In genomic region chr2:158573739-158574138, GRCh38 we compare ENCODE assay signal across 18 cellular contexts.
DNase-seq lines count a peak whose midpoint lies in the region; ATAC-seq, FAIRE-seq and TF ChIP-seq lines count a peak whose summit lies in the region.
"Had no signal": no experiment of that assay in that cellular context is flagged by ENCODE, and none has a peak within 500 bp of the region (broad histone marks: within the 10 kb centered on the region; RNA-seq: fewer than 3 reads in every experiment).

No MANE protein-coding gene starts in this region.

- H3K4me3 ChIP-seq in A549 (no peak overlapping the region), WERI-Rb-1 (ENCODE audit: low read depth, low read length) (no peak overlapping the region), Karpas-422 (ENCODE audit: low read length) (no peak overlapping the region)
- H3K4me3 ChIP-seq: Peyer's patch had no signal

- H3K4me2 ChIP-seq in A549 (no peak overlapping the region), Karpas-422 (ENCODE audit: low read depth, low read length, poor library complexity, severe bottlenecking) (no peak overlapping the region)
- H3K4me2 ChIP-seq: SK-N-SH had no signal

- POLR2A ChIA-PET in A549 (lab: Yijun Ruan, JAX): no interaction called here

- H3K79me2 ChIP-seq in Karpas-422 (ENCODE audit: low read length): no peaks in the 10 kb centered on the region

- CTCF ChIA-PET in A549 (lab: Yijun Ruan, JAX): interaction anchor here (1.2 kb wide), 1 partner anchor 173 kb away, joined by 3 read pairs; no protein-coding TSS in a partner anchor

- no peak for TF ChIP-seq RAD21 in A549 (conservative IDR thresholded peaks at IDR 0.05 in 1 of 2, IDR thresholded peaks at IDR 0.05 in 1 of 2)

- H3K36me3 ChIP-seq in WERI-Rb-1: no peaks in the 10 kb centered on the region
- no peaks in the 10 kb centered on the region for H3K36me3 ChIP-seq in Karpas-422 (ENCODE audit: insufficient read depth, low read length)
- H3K36me3 ChIP-seq: Peyer's patch had no signal

- H3K9me3 ChIP-seq in A549: no peaks in the 10 kb centered on the region
- H3K9me3 ChIP-seq in WERI-Rb-1 (ENCODE audit: severe bottlenecking): no peaks in the 10 kb centered on the region
- H3K9me3 ChIP-seq in Karpas-422 (ENCODE audit: low read length): no peaks in the 10 kb centered on the region
- H3K9me3 ChIP-seq: Peyer's patch, SK-N-SH had no signal

- FAIRE-seq in A549 (lab: Jason Lieb, UNC) (no peak), GM12891 (lab: Jason Lieb, UNC) (no peak)
- FAIRE-seq: A204.1 had no signal

- H3K27me3 ChIP-seq in WERI-Rb-1 (ENCODE audit: insufficient read depth, low read depth, severe bottlenecking) (no peaks in the 10 kb centered on the region), Karpas-422 (ENCODE audit: low read length) (no peaks in the 10 kb centered on the region)
- H3K27me3 ChIP-seq: Peyer's patch had no signal

- WGBS in A549 (ENCODE audit: missing lambda C conversion rate): 92% methylated on average over 1 of the region's 1 CpG

- DNase-seq in A549 (ENCODE audit: low read depth in 1 of 2, low spot score in 1 of 2) (peak in 1 of 2 experiments; percentile 15), WERI-Rb-1 (no peak), islet precursor cell (peak; percentile 57), NCI-H82 treated with DMSO at 0.1 percent for 48 hours (lab: John Stamatoyannopoulos, UW; ENCODE audit: unreplicated experiment) (no peak), Karpas-422 (no peak), NCI-H2081 (lab: John Stamatoyannopoulos, UW) (no peak), GM12891 (ENCODE audit: insufficient read length, low spot score) (no peak)
- DNase-seq: COR-L47, DMS79, GDM1, NCI-H1436 treated with DMSO at 0.1 percent for 48 hours, NCI-H345, Peyer's patch, Right ventricle myocardium superior, SK-N-SH had no signal

- TF ChIP-seq CTCF in A549 (IDR thresholded peaks at IDR 0.05) (no peak), GM12873 (IDR thresholded peaks at IDR 0.05; ENCODE audit: insufficient read depth, low read depth, low read length, missing control alignments) (peak; percentile 5), WERI-Rb-1 (IDR thresholded peaks at IDR 0.05; ENCODE audit: low read depth, low read length) (peak; percentile 47)

- no peaks in the 10 kb centered on the region for H3K9me2 ChIP-seq in Karpas-422 (replicated peaks; ENCODE audit: insufficient read depth, low read length)
- H3K9me2 ChIP-seq: SK-N-SH had no signal

- ATAC-seq in A549: peak; percentile 68 to 85; a peak in 5 of 6 replicates

- H3K4me1 ChIP-seq in A549: no peaks in the 10 kb centered on the region
- H3K4me1 ChIP-seq in Karpas-422 (ENCODE audit: low read length): no peaks in the 10 kb centered on the region
- H3K4me1 ChIP-seq: Peyer's patch had no signal

- no peak overlapping the region for H3K27ac ChIP-seq in A549
- H3K27ac ChIP-seq in WERI-Rb-1: no peak overlapping the region
- no peak overlapping the region for H3K27ac ChIP-seq in Karpas-422 (ENCODE audit: low read length)
- H3K27ac ChIP-seq: C4-2B, Peyer's patch had no signal

- H2AFZ ChIP-seq in Karpas-422 (ENCODE audit: low read length): no peak overlapping the region

- no peaks in the 10 kb centered on the region for H4K20me1 ChIP-seq in Karpas-422 (ENCODE audit: insufficient read depth, low read depth, low read length)

- H3K9ac ChIP-seq in Karpas-422 (ENCODE audit: low read length): no peak overlapping the region
- H3K9ac ChIP-seq: SK-N-SH had no signal

- TF ChIP-seq POLR2A in A549 (IDR thresholded peaks at IDR 0.05; ENCODE audit: low read length): no peak
- no peak for TF ChIP-seq POLR2A in GM12891 (IDR thresholded peaks at IDR 0.05; ENCODE audit: low read depth, low read length)

- TF ChIP-seq EP300 in A549 (IDR thresholded peaks at IDR 0.05): no peak

TF ChIP-seq in A549, 52 proteins besides CTCF, POLR2A, EP300 and RAD21:
- no peak for TF ChIP-seq JUN (IDR thresholded peaks at IDR 0.05)
- no peak for TF ChIP-seq GATA3 (IDR thresholded peaks at IDR 0.05; ENCODE audit: borderline replicate concordance)
- no peak for TF ChIP-seq CHD2 (IDR thresholded peaks at IDR 0.05; ENCODE audit: low read length, partially characterized antibody)
- TF ChIP-seq HDAC2 (IDR thresholded peaks at IDR 0.05): no peak
- TF ChIP-seq SMC3 (IDR thresholded peaks at IDR 0.05): peak; percentile 14; the same call in 1 of the 3 replicates

TF ChIP-seq in GM12891, 5 proteins besides CTCF, POLR2A, EP300 and RAD21:
- TF ChIP-seq POLR2AphosphoS5 (IDR thresholded peaks at IDR 0.05; ENCODE audit: low read depth, low read length) (no peak), POU2F2 (IDR thresholded peaks at IDR 0.05; ENCODE audit: low read depth, low read length) (no peak)
TF ChIP-seq in GM12891: peak in this region for 0.
